ENCODE assay signal across 8 cellular contexts in the genomic region with DNA sequence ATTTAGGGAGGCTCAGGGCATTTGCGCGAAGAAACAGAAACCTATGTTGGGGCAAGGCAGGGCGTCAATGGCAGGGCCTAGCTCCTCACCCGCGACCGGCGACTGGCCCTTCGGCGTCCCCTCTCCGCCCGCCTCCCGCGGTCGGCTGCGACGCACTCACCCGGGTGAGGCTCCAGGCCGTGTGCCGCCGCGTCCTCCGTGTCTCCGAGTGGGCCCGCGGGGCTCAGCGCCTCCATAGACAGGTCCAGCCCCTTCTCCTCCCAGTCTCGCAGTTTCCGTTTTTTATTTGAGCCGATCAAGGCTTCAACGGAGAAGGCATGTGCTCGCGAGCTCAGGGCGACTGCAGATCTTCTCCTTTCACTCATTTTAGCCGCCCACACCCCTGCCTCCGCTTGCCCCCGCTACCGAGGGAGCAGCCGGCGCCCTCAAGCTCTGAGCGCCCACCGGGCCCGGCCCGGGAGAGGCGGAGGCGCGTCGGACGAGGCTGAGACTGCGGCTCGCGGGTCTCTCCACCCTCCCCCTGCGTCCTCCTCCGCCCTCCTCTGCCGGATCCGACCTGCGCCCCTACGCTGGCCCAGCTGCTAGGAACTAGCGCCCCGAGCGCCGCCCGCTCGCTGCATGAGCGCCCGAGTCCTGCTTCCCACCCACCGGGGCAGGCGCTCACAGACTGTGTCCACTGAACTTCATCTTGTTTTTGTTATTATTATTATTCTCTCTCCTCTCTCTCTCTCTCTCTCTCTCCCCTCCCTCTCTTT. TPM values are rescaled to one million over a fixed set of nuclear protein-coding genes. Genes with fewer than 3 reads are reported as not detected.
DNase-seq lines count a peak whose midpoint lies in the region; ATAC-seq, FAIRE-seq and TF ChIP-seq lines count a peak whose summit lies in the region.

No MANE protein-coding gene starts in this region.

- H3K9me3 Mint-ChIP-seq in endothelial cell (ENCODE audit: unreplicated experiment) = no peaks in the 10 kb centered on the region

- peaks cover 44% of the 10 kb centered on the region for H3K36me3 Mint-ChIP-seq in endothelial cell (ENCODE audit: low read depth, unreplicated experiment)

- ATAC-seq in HG03108 (IDR thresholded peaks at IDR 0.05; ENCODE audit: unreplicated experiment) (no peak), HG03571 (IDR thresholded peaks at IDR 0.05; ENCODE audit: unreplicated experiment) (no peak)

- H3K4me3 ChIP-seq in neuron (ENCODE audit: low read length) = peak overlapping the region; percentile 6

- H3K36me3 ChIP-seq in neuron (ENCODE audit: insufficient read depth, low read length) = no peaks in the 10 kb centered on the region

- peak overlapping the region; percentile 82 for H2AFZ ChIP-seq in neuron (ENCODE audit: low read depth, low read length)

- no peak for TF ChIP-seq CTCF in endothelial cell (IDR thresholded peaks at IDR 0.05; ENCODE audit: unreplicated experiment)

- H3K4me1 ChIP-seq in neuron (ENCODE audit: insufficient read depth, low read length) = peaks cover 13% of the 10 kb centered on the region

- peak overlapping the region; percentile 99 for H3K27ac Mint-ChIP-seq in endothelial cell (ENCODE audit: unreplicated experiment)

- peaks cover 100% of the 10 kb centered on the region for H3K27me3 ChIP-seq in neuron (ENCODE audit: insufficient read depth, low read length)

- FAIRE-seq in HTR-8/SVneo (lab: Jason Lieb, UNC) = no peak

- peaks cover 8% of the 10 kb centered on the region for H3K9me3 ChIP-seq in neuron (ENCODE audit: low read length)

- H3K4me1 Mint-ChIP-seq in endothelial cell (ENCODE audit: unreplicated experiment) = peaks cover 81% of the 10 kb centered on the region

- H3K27me3 Mint-ChIP-seq in endothelial cell (ENCODE audit: unreplicated experiment) = peaks cover 51% of the 10 kb centered on the region

- DNase-seq in Daoy (ENCODE audit: low read depth) (peak; percentile 82), HTR-8/SVneo (ENCODE audit: insufficient read length, low spot score) (peak; percentile 23), endothelial cell (ENCODE audit: low spot score) (peak; percentile 70), SIG-M5 treated with dmso at 0.1 percent for 504 hours (lab: John Stamatoyannopoulos, UW; ENCODE audit: unreplicated experiment) (no peak), OCI-M2 (lab: John Stamatoyannopoulos, UW; ENCODE audit: unreplicated experiment) (no peak)

- H3K4me3 Mint-ChIP-seq in endothelial cell (ENCODE audit: unreplicated experiment) = peak overlapping the region; percentile 99

RNA-seq across cellular contexts. Expression of gene TBX15, which starts 0.5 kb away (rescaled TPM):
- total RNA-seq in Daoy (2014; rRNA removed; shearing (Covaris generic)) = 5.1 and 7.4 TPM in 2 replicates
- total RNA-seq in endothelial cell (ENCODE audit: unreplicated experiment) = 38.0 TPM

Comparison
In these comparisons a context has a peak if more than half of its experiments do, and no peak if none do; other contexts are left out.
1. DNase-seq: peak in Daoy (single experiment), HTR-8/SVneo (single experiment) and endothelial cell (single experiment); none in SIG-M5 treated with dmso at 0.1 percent for 504 hours (single experiment) and OCI-M2 (single experiment).